Comparison of ENCODE assay signal across 18 cellular contexts in the genomic region with DNA sequence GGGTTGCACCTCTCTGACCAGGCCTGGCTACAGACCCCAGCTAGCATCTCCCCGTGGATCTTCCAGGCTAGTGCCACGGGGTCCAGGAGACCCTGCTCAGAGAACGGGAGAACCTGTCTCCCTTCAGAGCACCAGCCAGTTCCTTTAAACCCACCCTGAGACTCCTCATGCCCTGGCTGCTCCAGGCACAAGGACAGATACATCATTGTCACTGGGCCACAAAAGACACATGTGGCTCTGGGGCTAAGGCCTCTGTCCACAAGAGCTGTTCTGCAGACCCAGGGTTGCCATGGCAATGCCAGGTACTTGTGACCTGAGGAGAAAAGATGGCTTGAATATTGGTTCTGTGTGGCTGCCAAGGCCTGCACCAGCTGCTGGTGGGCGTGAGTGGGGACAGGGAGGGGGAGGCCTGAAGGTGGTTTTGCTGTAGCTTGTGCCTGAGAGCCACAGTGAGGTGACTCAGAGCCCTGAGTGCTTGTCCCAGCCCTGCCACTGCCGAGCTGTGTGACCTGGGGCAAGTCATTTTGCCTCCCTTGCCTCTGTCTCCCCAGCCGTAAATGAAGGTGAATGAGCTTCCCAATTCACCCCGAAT.
DNase-seq lines count a peak whose midpoint lies in the region; ATAC-seq and TF ChIP-seq lines count a peak whose summit lies in the region.
"Had no signal": no experiment of that assay in that cellular context is flagged by ENCODE, and none has a peak within 500 bp of the region (broad histone marks: within the 10 kb centered on the region; RNA-seq: fewer than 3 reads in every experiment).

No MANE protein-coding gene starts in this region.

- H3K36me3 Mint-ChIP-seq in activated naive CD8-positive, alpha-beta T cell treated with anti-CD3 and anti-CD28 coated beads, Interleukin-2, amount 50 U/mL, for 24 hours (ENCODE audit: low read depth) = no peaks in the 10 kb centered on the region
- H3K36me3 Mint-ChIP-seq: memory B cell, neural progenitor cell had no signal

- no peaks in the 10 kb centered on the region for H3K9me3 ChIP-seq in tibial artery
- H3K9me3 ChIP-seq: A549, breast epithelium, esophagus squamous epithelium, SK-N-SH, thyroid gland had no signal

- no peak for TF ChIP-seq CTCF in tibial artery (IDR thresholded peaks at IDR 0.05)

- H3K27me3 Mint-ChIP-seq in activated naive CD8-positive, alpha-beta T cell treated with anti-CD3 and anti-CD28 coated beads, Interleukin-2, amount 50 U/mL, for 24 hours = peaks cover 28% of the 10 kb centered on the region

- no peaks in the 10 kb centered on the region for H3K36me3 ChIP-seq in tibial artery
- H3K36me3 ChIP-seq: breast epithelium, esophagus squamous epithelium, neural progenitor cell, thyroid gland had no signal

- peak; percentile 31 for DNase-seq in NCI-H146 (lab: John Stamatoyannopoulos, UW)
- DNase-seq in NCI-H146 treated with DMSO at 0.1 percent for 48 hours (lab: John Stamatoyannopoulos, UW; ENCODE audit: unreplicated experiment) = no peak
- peak; percentile 2 for DNase-seq in stimulated activated CD4-positive, alpha-beta T cell treated with anti-CD3 and anti-CD28 coated beads, Interleukin-2, amount 100 ng/mL, for 4 hours (ENCODE audit: low read depth)
- DNase-seq in stimulated activated CD4-positive, alpha-beta T cell treated with anti-CD3 and anti-CD28 coated beads, Interleukin-2, amount 100 ng/mL, for 48 hours = no peak
- DNase-seq in activated naive CD8-positive, alpha-beta T cell treated with anti-CD3 and anti-CD28 coated beads, Interleukin-2, amount 50 U/mL, for 24 hours = peak; percentile 30
- DNase-seq in midbrain (lab: John Stamatoyannopoulos, UW) = no peak
- no peak for DNase-seq in NCI-H2107 (lab: John Stamatoyannopoulos, UW)
- no peak for DNase-seq in tibial artery
- DNase-seq: activated naive CD4-positive, alpha-beta T cell treated with anti-CD3 and anti-CD28 coated beads, Interleukin-2, amount 50 U/mL, for 16 hours; esophagus squamous epithelium; NCI-H226; PC-9; SK-N-SH had no signal

- H3K4me3 ChIP-seq in tibial artery = no peak overlapping the region
- H3K4me3 ChIP-seq: A549, breast epithelium, esophagus squamous epithelium, neural progenitor cell, PC-9, thyroid gland had no signal

- H3K4me1 ChIP-seq in tibial artery = peaks cover 0 to 33% (median 20%) of the 10 kb centered on the region in 4 donors
- H3K4me1 ChIP-seq: A549, breast epithelium, esophagus squamous epithelium, thyroid gland had no signal

- intact Hi-C loops in tibial artery (cut with DNase I; ENCODE audit: low total_unique reads) = no loop called here

- no peak overlapping the region for H3K4me3 Mint-ChIP-seq in activated naive CD8-positive, alpha-beta T cell treated with anti-CD3 and anti-CD28 coated beads, Interleukin-2, amount 50 U/mL, for 24 hours
- H3K4me3 Mint-ChIP-seq: memory B cell, neural progenitor cell had no signal

- H3K27ac ChIP-seq in tibial artery = no peak overlapping the region
- H3K27ac ChIP-seq: A549, breast epithelium, esophagus squamous epithelium, neural progenitor cell, PC-9, thyroid gland had no signal

- no peaks in the 10 kb centered on the region for H3K27me3 ChIP-seq in tibial artery
- H3K27me3 ChIP-seq: breast epithelium, neural progenitor cell, thyroid gland had no signal

- ATAC-seq in activated naive CD8-positive, alpha-beta T cell treated with anti-CD3 and anti-CD28 coated beads, Interleukin-2, amount 50 U/mL, for 24 hours = peak; percentile 65
- ATAC-seq: A549 had no signal

- H3K4me1 Mint-ChIP-seq in activated naive CD8-positive, alpha-beta T cell treated with anti-CD3 and anti-CD28 coated beads, Interleukin-2, amount 50 U/mL, for 24 hours = peaks cover 20% of the 10 kb centered on the region
- H3K4me1 Mint-ChIP-seq: memory B cell had no signal

- H3K27ac Mint-ChIP-seq in activated naive CD8-positive, alpha-beta T cell treated with anti-CD3 and anti-CD28 coated beads, Interleukin-2, amount 50 U/mL, for 24 hours = no peak overlapping the region
- H3K27ac Mint-ChIP-seq: memory B cell, neural progenitor cell had no signal

- no peaks in the 10 kb centered on the region for H3K9me3 Mint-ChIP-seq in activated naive CD8-positive, alpha-beta T cell treated with anti-CD3 and anti-CD28 coated beads, Interleukin-2, amount 50 U/mL, for 24 hours
- H3K9me3 Mint-ChIP-seq: memory B cell, neural progenitor cell had no signal

Comparison
In these comparisons a context has a peak if more than half of its experiments do, and no peak if none do; other contexts are left out.
1. DNase-seq: peak in NCI-H146 (single experiment), stimulated activated CD4-positive, alpha-beta T cell treated with anti-CD3 and anti-CD28 coated beads, Interleukin-2, amount 100 ng/mL, for 4 hours (single experiment) and activated naive CD8-positive, alpha-beta T cell treated with anti-CD3 and anti-CD28 coated beads, Interleukin-2, amount 50 U/mL, for 24 hours (single experiment); none in NCI-H146 treated with DMSO at 0.1 percent for 48 hours (single experiment), stimulated activated CD4-positive, alpha-beta T cell treated with anti-CD3 and anti-CD28 coated beads, Interleukin-2, amount 100 ng/mL, for 48 hours (0 of 2), midbrain (single experiment), NCI-H2107 (single experiment) and tibial artery (0 of 2).